9 cellular contexts compared by ENCODE assay signal in the genomic region with DNA sequence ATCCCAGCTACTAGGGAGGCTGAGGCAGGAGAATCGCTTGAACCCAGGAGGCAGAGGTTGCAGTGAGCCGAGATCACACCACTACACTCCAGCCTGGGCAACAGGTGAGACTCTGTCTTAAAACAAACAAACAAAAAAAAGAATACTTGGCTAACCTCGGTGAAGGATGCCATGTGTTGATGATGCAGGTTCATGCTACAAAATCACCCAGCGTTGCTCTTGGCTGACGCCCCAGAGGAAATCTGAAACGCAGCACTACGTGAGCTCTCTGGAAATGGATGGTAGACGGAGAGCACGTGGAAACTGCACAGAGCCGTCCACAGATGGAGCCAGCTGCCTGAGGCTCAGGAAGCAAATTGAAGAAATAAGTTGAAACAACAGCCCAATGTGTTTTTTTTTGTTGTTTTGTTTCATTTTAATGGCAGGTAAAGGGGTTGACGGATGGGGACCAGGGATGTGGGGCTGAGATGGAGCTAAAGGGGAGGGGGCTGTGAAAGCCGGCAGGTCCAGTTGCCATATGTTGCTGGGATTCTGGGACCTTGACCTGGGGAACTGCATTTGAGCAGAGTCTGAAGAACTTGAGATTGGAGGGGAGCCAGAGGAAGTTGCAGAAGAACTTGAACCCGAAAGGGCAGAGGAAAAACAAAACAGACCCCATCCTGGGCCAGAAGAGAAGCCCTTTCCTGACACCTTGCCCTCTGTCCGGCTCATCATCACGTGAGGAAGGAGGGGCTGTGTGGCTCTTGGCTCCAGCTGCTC. TPM values are rescaled to one million over a fixed set of nuclear protein-coding genes. Genes with fewer than 3 reads are reported as not detected.
DNase-seq lines count a peak whose midpoint lies in the region; ATAC-seq and TF ChIP-seq lines count a peak whose summit lies in the region.
"Had no signal": no experiment of that assay in that cellular context is flagged by ENCODE, and none has a peak within 500 bp of the region (broad histone marks: within the 10 kb centered on the region; RNA-seq: fewer than 3 reads in every experiment).

No MANE protein-coding gene starts in this region.

- CTCF ChIA-PET in HEK293T (lab: Yijun Ruan, JAX) = interaction anchor here (0.6 to 1.9 kb wide), 4 partner anchors 8 to 109 kb away, joined by 3 to 7 read pairs (median 4); no protein-coding TSS in a partner anchor
- CTCF ChIA-PET in naive thymus-derived CD4-positive, alpha-beta T cell (lab: Charles Lee) = no interaction called here

- H3K27ac ChIP-seq in coronary artery = peak overlapping the region in 1 of 2 donors; percentile 3
- H3K27ac ChIP-seq in naive thymus-derived CD4-positive, alpha-beta T cell (ENCODE audit: low read depth, low read length) = no peak overlapping the region

- no peaks in the 10 kb centered on the region for H3K9me3 ChIP-seq in naive thymus-derived CD4-positive, alpha-beta T cell (ENCODE audit: control insufficient read depth in 2 of 3, low read length in 3 of 3)

- H3K27ac Mint-ChIP-seq in naive thymus-derived CD4-positive, alpha-beta T cell = peak overlapping the region in 3 of 9 donors; percentile 51 to 78 (median 65)

- no peaks in the 10 kb centered on the region for H3K27me3 ChIP-seq in naive thymus-derived CD4-positive, alpha-beta T cell (ENCODE audit: control insufficient read depth in 2 of 2, insufficient read depth in 2 of 2, low read length in 2 of 2)

- no peaks in the 10 kb centered on the region for H3K36me3 ChIP-seq in naive thymus-derived CD4-positive, alpha-beta T cell (ENCODE audit: control insufficient read depth in 2 of 3, insufficient read depth in 3 of 3, low read length in 3 of 3)

- peak overlapping the region; percentile 4 for H3K4me3 ChIP-seq in coronary artery
- no peak overlapping the region for H3K4me3 ChIP-seq in naive thymus-derived CD4-positive, alpha-beta T cell (ENCODE audit: low read length)

- H3K36me3 Mint-ChIP-seq in naive thymus-derived CD4-positive, alpha-beta T cell = no peaks in the 10 kb centered on the region
- H3K36me3 Mint-ChIP-seq: CD4-positive, alpha-beta memory T cell had no signal

- peaks cover 0 to 14% (median 10%) of the 10 kb centered on the region in 7 donors for H3K4me1 Mint-ChIP-seq in naive thymus-derived CD4-positive, alpha-beta T cell

- H3K27me3 Mint-ChIP-seq in naive thymus-derived CD4-positive, alpha-beta T cell = peaks cover 0 to 6% (median 0%) of the 10 kb centered on the region in 5 donors

- H3K9me3 Mint-ChIP-seq in naive thymus-derived CD4-positive, alpha-beta T cell = no peaks in the 10 kb centered on the region
- H3K9me3 Mint-ChIP-seq: CD4-positive, alpha-beta memory T cell had no signal

- POLR2A ChIA-PET in HEK293T (lab: Yijun Ruan, JAX) = interaction anchor here (0.9 kb wide), 1 partner anchor 13 kb away, joined by 3 read pairs; a partner anchor contains a TSS
- POLR2A ChIA-PET in naive thymus-derived CD4-positive, alpha-beta T cell (lab: Charles Lee) = interaction anchor here (0.7 to 1.8 kb wide), 4 partner anchors 12 to 744 kb away, joined by 3 to 4 read pairs (median 3); a partner anchor contains a TSS

- peak; percentile 15 for DNase-seq in NCI-H146 (lab: John Stamatoyannopoulos, UW)
- no peak for DNase-seq in NCI-H146 treated with DMSO at 0.1 percent for 48 hours (lab: John Stamatoyannopoulos, UW; ENCODE audit: unreplicated experiment)
- no peak for DNase-seq in HEK293T (ENCODE audit: extremely low spot score)
- DNase-seq in NOMO-1 treated with DMSO at 0.1 percent for 48 hours (lab: John Stamatoyannopoulos, UW; ENCODE audit: unreplicated experiment) = peak; percentile 32
- no peak for DNase-seq in coronary artery (ENCODE audit: low spot score)
- peak in 5 of 9 donors; percentile 15 to 31 (median 25) for DNase-seq in naive thymus-derived CD4-positive, alpha-beta T cell
- DNase-seq in HK-2 (ENCODE audit: unreplicated experiment) = no peak
- no peak for DNase-seq in 8988T

- peak; percentile 74 for ATAC-seq in naive thymus-derived CD4-positive, alpha-beta T cell

- intact Hi-C loops in naive thymus-derived CD4-positive, alpha-beta T cell (cut with micrococcal nuclease) = no loop called here

- no peaks in the 10 kb centered on the region for H3K4me1 ChIP-seq in naive thymus-derived CD4-positive, alpha-beta T cell (ENCODE audit: control insufficient read depth in 2 of 2, insufficient read depth in 2 of 2, low read length in 2 of 2)

- peak overlapping the region in 5 of 10 donors; percentile 6 to 59 (median 36) for H3K4me3 Mint-ChIP-seq in naive thymus-derived CD4-positive, alpha-beta T cell

- TF ChIP-seq CTCF in coronary artery (IDR thresholded peaks at IDR 0.05) = no peak

TF ChIP-seq in HEK293T, 16 proteins besides CTCF, POLR2A, EP300 and RAD21:
- TF ChIP-seq L3MBTL2 (conservative IDR thresholded peaks at IDR 0.05) = peak; percentile 29; the same call in 1 of the 2 replicates
- no peak for TF ChIP-seq SP1 (IDR thresholded peaks at IDR 0.05)

RNA-seq across cellular contexts. Expression of a gene that starts 12.8 kb away (rescaled TPM):
- total RNA-seq in naive thymus-derived CD4-positive, alpha-beta T cell = 10 to 100 TPM in 3 of 5 experiments, 1 to 10 TPM in 2; 4.2 to 12.3 (median 11.5) TPM
- 10 to 100 TPM; 21.2 to 28.4 TPM for polyA plus RNA-seq in naive thymus-derived CD4-positive, alpha-beta T cell

RNA-seq across cellular contexts. Expression of a gene that starts 15.1 kb away (rescaled TPM):
- not detected for total RNA-seq in naive thymus-derived CD4-positive, alpha-beta T cell
- not detected for polyA plus RNA-seq in naive thymus-derived CD4-positive, alpha-beta T cell
- total RNA-seq: CD4-positive, alpha-beta memory T cell had no signal
- polyA plus RNA-seq: CD4-positive, alpha-beta memory T cell had no signal

Comparison
In these comparisons a context has a peak if more than half of its experiments do, and no peak if none do; other contexts are left out.
1. DNase-seq: peak in NCI-H146 (single experiment), NOMO-1 treated with DMSO at 0.1 percent for 48 hours (single experiment) and naive thymus-derived CD4-positive, alpha-beta T cell (5 of 9); none in NCI-H146 treated with DMSO at 0.1 percent for 48 hours (single experiment), HEK293T (single experiment), coronary artery (single experiment), HK-2 (single experiment) and 8988T (single experiment).